ENCODE assay signal across 8 cellular contexts in the genomic region with DNA sequence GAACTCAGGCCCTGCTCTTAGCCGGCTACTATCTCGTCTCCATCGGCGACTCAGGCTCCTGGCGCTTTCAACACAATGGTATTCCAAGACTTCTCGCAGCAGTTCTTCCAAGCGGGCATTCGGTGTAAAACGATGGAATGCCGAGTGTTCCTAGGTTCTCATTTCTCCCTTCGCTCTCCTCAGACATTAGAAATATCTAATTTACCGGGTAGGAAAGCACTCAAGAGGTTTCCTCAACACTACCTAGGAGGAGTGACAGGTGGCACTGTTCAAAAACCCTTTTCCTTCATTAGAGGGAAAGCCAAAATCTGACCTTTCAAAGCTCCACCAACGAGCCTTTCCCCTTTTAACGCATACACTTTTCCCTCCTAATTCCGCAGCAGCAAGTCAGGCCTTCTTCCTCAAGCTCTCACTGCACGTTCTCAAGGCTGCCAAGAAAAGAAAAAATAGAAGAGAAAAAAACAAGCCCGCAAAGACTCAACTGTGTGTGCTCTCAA. TPM values are rescaled to one million over a fixed set of nuclear protein-coding genes. Genes with fewer than 3 reads are reported as not detected.
DNase-seq lines count a peak whose midpoint lies in the region; ATAC-seq and TF ChIP-seq lines count a peak whose summit lies in the region.

No MANE protein-coding gene starts in this region.

- DNase-seq in AG09319 (ENCODE audit: extremely low read depth, low read depth) = no peak
- peak; percentile 78 for DNase-seq in GM10266 (ENCODE audit: extremely low spot score)
- DNase-seq in Jurkat, Clone E6-1 (ENCODE audit: low read depth, low spot score) = peak; percentile 46
- no peak for DNase-seq in WERI-Rb-1
- DNase-seq in foreskin fibroblast = peak in 1 of 2 donors; percentile 50
- no peak for DNase-seq in activated CD8-positive, alpha-beta memory T cell treated with anti-CD3 and anti-CD28 coated beads, Interleukin-2, amount 50 U/mL, for 4 hours

- H3K79me2 ChIP-seq in parathyroid adenoma = peaks cover 15% of the 10 kb centered on the region

- H3K36me3 ChIP-seq in WERI-Rb-1 (peaks cover 56% of the 10 kb centered on the region), parathyroid adenoma (ENCODE audit: control insufficient read depth, insufficient read depth, low read length) (no peaks in the 10 kb centered on the region)

- no peak overlapping the region for H3K9ac ChIP-seq in parathyroid adenoma

- peak overlapping the region; percentile 69 for H3K4me2 ChIP-seq in parathyroid adenoma (ENCODE audit: low read length)

- no peaks in the 10 kb centered on the region for H3K27me3 ChIP-seq in WERI-Rb-1 (ENCODE audit: insufficient read depth, low read depth, severe bottlenecking)
- H3K27me3 ChIP-seq in parathyroid adenoma (ENCODE audit: control insufficient read depth, insufficient read depth, low read length) = no peaks in the 10 kb centered on the region

- peak; percentile 22 for TF ChIP-seq CTCF in AG09319 (IDR thresholded peaks at IDR 0.05; ENCODE audit: low read depth, low read length)
- peak; percentile 54 for TF ChIP-seq CTCF in GM10266 (IDR thresholded peaks at IDR 0.05; ENCODE audit: control insufficient read depth, insufficient read depth, low read depth, missing control alignments)
- TF ChIP-seq CTCF in WERI-Rb-1 (IDR thresholded peaks at IDR 0.05; ENCODE audit: low read depth, low read length) = peak; percentile 55
- peak; percentile 27 for TF ChIP-seq CTCF in foreskin fibroblast (IDR thresholded peaks at IDR 0.05; ENCODE audit: low read depth, low read length)
- TF ChIP-seq CTCF in parathyroid adenoma (IDR thresholded peaks at IDR 0.05) = peak; percentile 24

- peak overlapping the region; percentile 93 for H2AFZ ChIP-seq in parathyroid adenoma

- peaks cover 3% of the 10 kb centered on the region for H3K4me1 ChIP-seq in parathyroid adenoma

- no peak for ATAC-seq in HG03025 (IDR thresholded peaks at IDR 0.05; ENCODE audit: low FRiP score, unreplicated experiment)

- H3K4me3 ChIP-seq in Jurkat, Clone E6-1 (ENCODE audit: low read length) = peak overlapping the region; percentile 87
- H3K4me3 ChIP-seq in WERI-Rb-1 (ENCODE audit: low read depth, low read length) (peak overlapping the region; percentile 84), foreskin fibroblast (ENCODE audit: low read depth in 1 of 2, low read length in 2 of 2) (peak overlapping the region; percentile 73 to 82), parathyroid adenoma (ENCODE audit: low read depth, low read length) (peak overlapping the region; percentile 83)

- no peaks in the 10 kb centered on the region for H3K9me3 ChIP-seq in WERI-Rb-1 (ENCODE audit: severe bottlenecking)
- no peaks in the 10 kb centered on the region for H3K9me3 ChIP-seq in parathyroid adenoma (ENCODE audit: control insufficient read depth, low read length)

- H3K27ac ChIP-seq in WERI-Rb-1 (peak overlapping the region; percentile 89), parathyroid adenoma (peak overlapping the region; percentile 39)

RNA-seq across cellular contexts. Expression of a gene that starts 0.6 kb away (rescaled TPM):
- polyA plus RNA-seq in Jurkat, Clone E6-1 (2012; ENCODE audit: insufficient read depth, insufficient read length) = 124 TPM

RNA-seq across cellular contexts. Expression of a gene that starts 16.8 kb away (rescaled TPM):
- polyA plus RNA-seq in Jurkat, Clone E6-1 (2012; ENCODE audit: insufficient read depth, insufficient read length) = 149 TPM

Comparison
In these comparisons a context has a peak if more than half of its experiments do, and no peak if none do; other contexts are left out.
1. DNase-seq: peak in GM10266 (single experiment) and Jurkat, Clone E6-1 (single experiment); none in AG09319 (single experiment), WERI-Rb-1 (single experiment) and activated CD8-positive, alpha-beta memory T cell treated with anti-CD3 and anti-CD28 coated beads, Interleukin-2, amount 50 U/mL, for 4 hours (single experiment).
2. Peak in every context shown above with its lines, with median percentiles within 50 percentile points of each other: CTCF ChIP-seq and H3K4me3 ChIP-seq.